ENCODE assay signal across 8 cellular contexts in genomic region chr7:115476666-115477065, GRCh38.
DNase-seq lines count a peak whose midpoint lies in the region; ATAC-seq and TF ChIP-seq lines count a peak whose summit lies in the region.

No MANE protein-coding gene starts in this region.

- intact Hi-C loops in CD4-positive, alpha-beta memory T cell (cut with micrococcal nuclease), result loop anchor here (1.0 kb wide), 1 partner anchor 611 kb away; no protein-coding TSS in a partner anchor

- no peak for TF ChIP-seq CTCF in coronary artery (IDR thresholded peaks at IDR 0.05)

- H3K27me3 Mint-ChIP-seq in CD4-positive, alpha-beta memory T cell, result peaks cover 21 to 23% of the 10 kb centered on the region in 2 donors
- H3K27me3 Mint-ChIP-seq in natural killer cell treated with Interleukin-12 subunit alpha and Interleukin-12 subunit beta and Interleukin-15 and Interleukin-18, amount 100 ng/mL, for 72 hours, result peaks cover 33 to 60% of the 10 kb centered on the region in 2 donors

- peak overlapping the region in 1 of 7 donors; percentile 61 for H3K27ac Mint-ChIP-seq in CD4-positive, alpha-beta memory T cell
- no peak overlapping the region for H3K27ac Mint-ChIP-seq in natural killer cell treated with Interleukin-12 subunit alpha and Interleukin-12 subunit beta and Interleukin-15 and Interleukin-18, amount 100 ng/mL, for 72 hours

- peaks cover 8 to 22% (median 10%) of the 10 kb centered on the region in 4 donors for H3K4me1 Mint-ChIP-seq in CD4-positive, alpha-beta memory T cell
- H3K4me1 Mint-ChIP-seq in natural killer cell treated with Interleukin-12 subunit alpha and Interleukin-12 subunit beta and Interleukin-15 and Interleukin-18, amount 100 ng/mL, for 72 hours (ENCODE audit: low read depth in 2 of 2), result peaks cover 13 to 23% of the 10 kb centered on the region in 2 donors

- DNase-seq in CD4-positive, alpha-beta memory T cell, result peak in 3 of 5 donors; percentile 3 to 6 (median 6)
- peak; percentile 91 for DNase-seq in NCI-H1092 treated with DMSO at 0.1 percent for 48 hours (lab: John Stamatoyannopoulos, UW)
- no peak for DNase-seq in coronary artery (ENCODE audit: low spot score)
- DNase-seq in natural killer cell treated with Interleukin-12 subunit alpha and Interleukin-12 subunit beta and Interleukin-15 and Interleukin-18, amount 100 ng/mL, for 72 hours (ENCODE audit: low spot score), result no peak
- DNase-seq in NK-92 treated with Interleukin-12 subunit alpha and Interleukin-12 subunit beta, amount 100 ng/mL, for 24 hours (lab: John Stamatoyannopoulos, UW), result no peak
- DNase-seq in anterior cingulate cortex (lab: John Stamatoyannopoulos, UW), result no peak
- no peak for DNase-seq in DMS114 treated with DMSO at 0.1 percent for 48 hours (lab: John Stamatoyannopoulos, UW; ENCODE audit: unreplicated experiment)

- no peaks in the 10 kb centered on the region for H3K9me3 ChIP-seq in CD4-positive, alpha-beta memory T cell (ENCODE audit: control insufficient read depth in 1 of 2, low read length in 2 of 2)

- H3K4me1 ChIP-seq in CD4-positive, alpha-beta memory T cell (ENCODE audit: insufficient read depth, low read length), result peaks cover 14% of the 10 kb centered on the region

- H3K36me3 Mint-ChIP-seq in CD4-positive, alpha-beta memory T cell, result no peaks in the 10 kb centered on the region
- H3K36me3 Mint-ChIP-seq in natural killer cell treated with Interleukin-12 subunit alpha and Interleukin-12 subunit beta and Interleukin-15 and Interleukin-18, amount 100 ng/mL, for 72 hours, result peaks cover 6% of the 10 kb centered on the region

- peak overlapping the region; percentile 81 to 91 (median 84) for H3K4me3 Mint-ChIP-seq in CD4-positive, alpha-beta memory T cell
- peak overlapping the region; percentile 74 for H3K4me3 Mint-ChIP-seq in natural killer cell treated with Interleukin-12 subunit alpha and Interleukin-12 subunit beta and Interleukin-15 and Interleukin-18, amount 100 ng/mL, for 72 hours

- H3K9me3 Mint-ChIP-seq in CD4-positive, alpha-beta memory T cell, result peaks cover 0 to 3% (median 0%) of the 10 kb centered on the region in 8 donors
- H3K9me3 Mint-ChIP-seq in natural killer cell treated with Interleukin-12 subunit alpha and Interleukin-12 subunit beta and Interleukin-15 and Interleukin-18, amount 100 ng/mL, for 72 hours, result no peaks in the 10 kb centered on the region

- CTCF ChIA-PET in CD4-positive, alpha-beta memory T cell (lab: Charles Lee; ENCODE audit: partially characterized antibody), result interaction anchor here (0.7 to 0.8 kb wide), 2 partner anchors 232 to 611 kb away, joined by 3 read pairs; no protein-coding TSS in a partner anchor

- POLR2A ChIA-PET in CD4-positive, alpha-beta memory T cell (lab: Charles Lee; ENCODE audit: partially characterized antibody), result no interaction called here

- ATAC-seq in natural killer cell treated with Interleukin-12 subunit alpha and Interleukin-12 subunit beta and Interleukin-15 and Interleukin-18, amount 100 ng/mL, for 72 hours, result no peak
- ATAC-seq in HG03432 (IDR thresholded peaks at IDR 0.05; ENCODE audit: unreplicated experiment), result no peak

- H3K27me3 ChIP-seq in CD4-positive, alpha-beta memory T cell (ENCODE audit: insufficient read depth, low read length), result no peaks in the 10 kb centered on the region

- no peaks in the 10 kb centered on the region for H3K36me3 ChIP-seq in CD4-positive, alpha-beta memory T cell (ENCODE audit: insufficient read depth, low read length)

- H3K27ac ChIP-seq in CD4-positive, alpha-beta memory T cell (ENCODE audit: low read depth, low read length), result no peak overlapping the region
- no peak overlapping the region for H3K27ac ChIP-seq in coronary artery

- H3K4me3 ChIP-seq in CD4-positive, alpha-beta memory T cell (ENCODE audit: low read length in 2 of 2), result no peak overlapping the region
- peak overlapping the region; percentile 64 for H3K4me3 ChIP-seq in coronary artery

Comparison
In these comparisons a context has a peak if more than half of its experiments do, and no peak if none do; other contexts are left out.
1. DNase-seq: peak in CD4-positive, alpha-beta memory T cell (3 of 5) and NCI-H1092 treated with DMSO at 0.1 percent for 48 hours (single experiment); none in coronary artery (single experiment), natural killer cell treated with Interleukin-12 subunit alpha and Interleukin-12 subunit beta and Interleukin-15 and Interleukin-18, amount 100 ng/mL, for 72 hours (single experiment), NK-92 treated with Interleukin-12 subunit alpha and Interleukin-12 subunit beta, amount 100 ng/mL, for 24 hours (single experiment), anterior cingulate cortex (0 of 58) and DMS114 treated with DMSO at 0.1 percent for 48 hours (single experiment).